ENCODE assay signal across 8 cellular contexts in genomic region chr1:153612755-153613331, GRCh38. TPM values are rescaled to one million over a fixed set of nuclear protein-coding genes. Genes with fewer than 3 reads are reported as not detected.
DNase-seq lines count a peak whose midpoint lies in the region; ATAC-seq and TF ChIP-seq lines count a peak whose summit lies in the region.

Gene S100A16, minus strand, starts transcription at chr1:153613137. Its CDS starts 4,986 bp downstream, at chr1:153608151.

- peak; percentile 77 for DNase-seq in Caki2 (ENCODE audit: low read depth)
- no peak for DNase-seq in T-helper 17 cell
- DNase-seq in osteoblast (ENCODE audit: insufficient read length, low spot score, missing footprints) = peak; percentile 98
- DNase-seq in glutamatergic neuron = no peak
- DNase-seq in NCI-H146 (lab: John Stamatoyannopoulos, UW) = no peak
- DNase-seq in NCI-H524 (lab: John Stamatoyannopoulos, UW) = no peak
- no peak for DNase-seq in activated effector memory CD4-positive, alpha-beta T cell treated with anti-CD3 and anti-CD28 coated beads, Interleukin-2, amount 50 U/mL, for 16 hours

- no peak for TF ChIP-seq EP300 in gastroesophageal sphincter (IDR thresholded peaks at IDR 0.05)

- peak within 1 kb of the TSS; percentile 43 for H3K27ac Mint-ChIP-seq in T-helper 17 cell
- H3K27ac Mint-ChIP-seq in glutamatergic neuron (ENCODE audit: unreplicated experiment) = no peak within 1 kb of the TSS

- H3K9me3 ChIP-seq in T-helper 17 cell (ENCODE audit: control insufficient read depth, low read length, poor library complexity, severe bottlenecking) (no peaks in the 10 kb centered on the region), gastroesophageal sphincter (no peaks in the 10 kb centered on the region), osteoblast (ENCODE audit: low read depth, low read length) (no peaks in the 10 kb centered on the region)

- H3K4me1 Mint-ChIP-seq in T-helper 17 cell (peaks cover 5% of the 10 kb centered on the region), glutamatergic neuron (ENCODE audit: low read depth, unreplicated experiment) (peaks cover 10% of the 10 kb centered on the region)

- peaks cover 54% of the 10 kb centered on the region for H3K79me2 ChIP-seq in osteoblast (ENCODE audit: insufficient read depth, low read length)

- H3K27ac ChIP-seq in gastroesophageal sphincter (peak within 1 kb of the TSS; percentile 59 to 90 (median 86)), osteoblast (ENCODE audit: low read depth, low read length) (peak within 1 kb of the TSS; percentile 78)

- H3K4me3 ChIP-seq in gastroesophageal sphincter = peak within 1 kb of the TSS; percentile 56 to 70
- peak within 1 kb of the TSS; percentile 88 for H3K4me3 ChIP-seq in osteoblast (ENCODE audit: insufficient read depth, low read length)

- H3K27me3 ChIP-seq in gastroesophageal sphincter (no peaks in the 10 kb centered on the region), osteoblast (ENCODE audit: insufficient read depth, low read length) (no peaks in the 10 kb centered on the region)

- H3K36me3 ChIP-seq in gastroesophageal sphincter (peaks cover 0 to 4% of the 10 kb centered on the region in 2 donors), osteoblast (ENCODE audit: insufficient read depth, low read length) (peaks cover 2% of the 10 kb centered on the region)

- H3K4me2 ChIP-seq in osteoblast (ENCODE audit: insufficient read depth, low read length) = peak within 1 kb of the TSS; percentile 91

- H3K36me3 Mint-ChIP-seq in T-helper 17 cell (ENCODE audit: low read depth) (no peaks in the 10 kb centered on the region), glutamatergic neuron (ENCODE audit: unreplicated experiment) (no peaks in the 10 kb centered on the region)

- peaks cover 18% of the 10 kb centered on the region for H4K20me1 ChIP-seq in osteoblast (ENCODE audit: insufficient read depth, low read length)

- no peak within 1 kb of the TSS for H3K4me3 Mint-ChIP-seq in T-helper 17 cell
- H3K4me3 Mint-ChIP-seq in glutamatergic neuron (ENCODE audit: unreplicated experiment) = no peak within 1 kb of the TSS

- H3K27me3 Mint-ChIP-seq in T-helper 17 cell (peaks cover 14% of the 10 kb centered on the region), glutamatergic neuron (ENCODE audit: unreplicated experiment) (peaks cover 11% of the 10 kb centered on the region)

- TF ChIP-seq CTCF in gastroesophageal sphincter (IDR thresholded peaks at IDR 0.05) = no peak
- TF ChIP-seq CTCF in osteoblast (IDR thresholded peaks at IDR 0.05; ENCODE audit: extremely low read depth, low read depth, low read length) = no peak
- TF ChIP-seq CTCF in glutamatergic neuron (IDR thresholded peaks at IDR 0.05; ENCODE audit: partially characterized antibody, unreplicated experiment) = no peak

- no peak for ATAC-seq in T-helper 17 cell
- peak; percentile 75 for ATAC-seq in gastroesophageal sphincter

- peak within 1 kb of the TSS; percentile 60 for H2AFZ ChIP-seq in osteoblast (ENCODE audit: low read length)

- TF ChIP-seq POLR2A in gastroesophageal sphincter (IDR thresholded peaks at IDR 0.05) = peak; percentile 59 to 72

- H3K9me3 Mint-ChIP-seq in glutamatergic neuron (ENCODE audit: unreplicated experiment) = peaks cover 6% of the 10 kb centered on the region

- H3K4me1 ChIP-seq in gastroesophageal sphincter (peaks cover 0 to 63% (median 41%) of the 10 kb centered on the region in 3 donors), osteoblast (ENCODE audit: insufficient read depth, low read length) (peaks cover 46% of the 10 kb centered on the region)

- WGBS in gastroesophageal sphincter (ENCODE audit: low coverage in 1 of 2), 2 donors = 26% methylated on average over 5 of the region's 9 CpGs; no CpG with 5 or more reads in 1 of the 2 donors

- in situ Hi-C loops in Caki2 (cut with HindIII; ENCODE audit: low pct_unique_long_range_greater_than_20kb, low sequenced_read_pairs) = no loop called here

RNA-seq across cellular contexts. Expression of gene S100A16, which starts in this region (rescaled TPM):
- 310 and 401 TPM in 2 replicates for total RNA-seq in Caki2 (2014; rRNA removed; shearing (Covaris generic); ENCODE audit: low replicate concordance)
- total RNA-seq in T-helper 17 cell (not detected), gastroesophageal sphincter (100 to 1,000 TPM in 1 of 4 donors, 10 to 100 TPM in 3; 49.7 to 121 (median 71.5) TPM), osteoblast (160 and 190 TPM in 2 replicates), glutamatergic neuron (ENCODE audit: unreplicated experiment) (1.1 TPM)

Comparison
In these comparisons a context has a peak if more than half of its experiments do, and no peak if none do; other contexts are left out.
1. RNA of gene S100A16 (total RNA-seq): 310 to 401 TPM in Caki2, 160 to 190 TPM in osteoblast and 49.7 to 121 TPM in gastroesophageal sphincter; 1.1 TPM in glutamatergic neuron (single experiment) and not detected in T-helper 17 cell; every median in the first group is over 10 times any median in the second.
2. DNase-seq: peak in Caki2 (single experiment) and osteoblast (single experiment); none in T-helper 17 cell (0 of 3), glutamatergic neuron (single experiment), NCI-H146 (single experiment), NCI-H524 (0 of 2) and activated effector memory CD4-positive, alpha-beta T cell treated with anti-CD3 and anti-CD28 coated beads, Interleukin-2, amount 50 U/mL, for 16 hours (single experiment).